Comparison of ENCODE assay signal across 8 cellular contexts in genomic region chr3:20510396-20510795, GRCh38.
"Had no signal": no experiment of that assay in that cellular context is flagged by ENCODE, and none has a peak within 500 bp of the region (broad histone marks: within the 10 kb centered on the region; RNA-seq: fewer than 3 reads in every experiment).

No MANE protein-coding gene starts in this region.

- ATAC-seq: GM23338 had no signal

- H2AFZ ChIP-seq: GM23338 had no signal

- H3K4me3 Mint-ChIP-seq: GM23338, H9, IgD-negative memory B cell had no signal

- H3K4me3 ChIP-seq: GM23338 had no signal

- DNase-seq: H9, HCEC 1CT, KBM-7 had no signal

- FAIRE-seq: H1, H54, HTR-8/SVneo had no signal

- H3K4me1 Mint-ChIP-seq: GM23338, IgD-negative memory B cell had no signal

- H3K9me3 Mint-ChIP-seq: H9 had no signal

- H3K4me2 ChIP-seq: GM23338 had no signal

- H3K27ac Mint-ChIP-seq: GM23338, H9, IgD-negative memory B cell had no signal
